ENCODE assay signal across 11 cellular contexts in genomic region chr12:98227162-98227561, GRCh38.
DNase-seq lines count a peak whose midpoint lies in the region; ATAC-seq and TF ChIP-seq lines count a peak whose summit lies in the region.
"Had no signal": no experiment of that assay in that cellular context is flagged by ENCODE, and none has a peak within 500 bp of the region (broad histone marks: within the 10 kb centered on the region; RNA-seq: fewer than 3 reads in every experiment).

No MANE protein-coding gene starts in this region.

- H2AFZ ChIP-seq in PC-3 (ENCODE audit: low read length): no peak overlapping the region
- H2AFZ ChIP-seq: parathyroid adenoma had no signal

- BruUV-seq in PC-3 (replicated peaks; lab: Mats Ljungman, UMichigan): no TSS peak

- H3K79me2 ChIP-seq in PC-3 (ENCODE audit: low read length): no peaks in the 10 kb centered on the region
- H3K79me2 ChIP-seq: parathyroid adenoma had no signal

- H3K27me3 Mint-ChIP-seq in glutamatergic neuron (ENCODE audit: unreplicated experiment): no peaks in the 10 kb centered on the region
- peaks cover 6% of the 10 kb centered on the region for H3K27me3 Mint-ChIP-seq in activated T-cell treated with anti-CD3 and anti-CD28 coated beads, Interleukin-2, amount 50 U/mL, for 4 hours (ENCODE audit: low read depth)

- POLR2A ChIA-PET in PC-3 (lab: Charles Lee; ENCODE audit: unreplicated experiment): no interaction called here

- H3K36me3 ChIP-seq in H7 (replicated peaks; ENCODE audit: control insufficient read depth, insufficient read depth, low read length) (no peaks in the 10 kb centered on the region), PC-3 (ENCODE audit: low read depth, low read length) (no peaks in the 10 kb centered on the region)

- CTCF ChIA-PET in PC-3 (lab: Charles Lee): no interaction called here

- H3F3A ChIP-seq in PC-3 (ENCODE audit: low read length, unreplicated experiment): no peaks in the 10 kb centered on the region

- no peak overlapping the region for H3K4me2 ChIP-seq in PC-3 (ENCODE audit: low read length)

- H3K9ac ChIP-seq in PC-3 (ENCODE audit: low read length): no peak overlapping the region
- H3K9ac ChIP-seq: parathyroid adenoma had no signal

- no peaks in the 10 kb centered on the region for H3K36me3 Mint-ChIP-seq in glutamatergic neuron (ENCODE audit: unreplicated experiment)
- no peaks in the 10 kb centered on the region for H3K36me3 Mint-ChIP-seq in activated T-cell treated with anti-CD3 and anti-CD28 coated beads, Interleukin-2, amount 50 U/mL, for 4 hours (ENCODE audit: insufficient read depth)
- H3K36me3 Mint-ChIP-seq: activated naive CD4-positive, alpha-beta T cell treated with anti-CD3 and anti-CD28 coated beads, Interleukin-2, amount 50 U/mL, for 24 hours had no signal

- H3K9me3 Mint-ChIP-seq in glutamatergic neuron (ENCODE audit: unreplicated experiment): no peaks in the 10 kb centered on the region
- H3K9me3 Mint-ChIP-seq in activated T-cell treated with anti-CD3 and anti-CD28 coated beads, Interleukin-2, amount 50 U/mL, for 4 hours: peaks cover 4% of the 10 kb centered on the region
- H3K9me3 Mint-ChIP-seq: activated naive CD4-positive, alpha-beta T cell treated with anti-CD3 and anti-CD28 coated beads, Interleukin-2, amount 50 U/mL, for 24 hours had no signal

- TF ChIP-seq CTCF in AG09319 (IDR thresholded peaks at IDR 0.05; ENCODE audit: low read depth, low read length) (peak; percentile 43), PC-3 (conservative IDR thresholded peaks at IDR 0.05; ENCODE audit: low read depth, low read length) (peak; percentile 49), glutamatergic neuron (IDR thresholded peaks at IDR 0.05; ENCODE audit: partially characterized antibody, unreplicated experiment) (peak; percentile 52)

- no peaks in the 10 kb centered on the region for H4K20me1 ChIP-seq in PC-3 (ENCODE audit: low read length)

- H3K4me1 Mint-ChIP-seq in glutamatergic neuron (ENCODE audit: low read depth, unreplicated experiment): peaks cover 5% of the 10 kb centered on the region
- H3K4me1 Mint-ChIP-seq in activated T-cell treated with anti-CD3 and anti-CD28 coated beads, Interleukin-2, amount 50 U/mL, for 4 hours (ENCODE audit: low read depth): no peaks in the 10 kb centered on the region
- H3K4me1 Mint-ChIP-seq: activated naive CD4-positive, alpha-beta T cell treated with anti-CD3 and anti-CD28 coated beads, Interleukin-2, amount 50 U/mL, for 24 hours had no signal

- no peak for ATAC-seq in PC-3
- ATAC-seq in activated T-cell treated with anti-CD3 and anti-CD28 coated beads, Interleukin-2, amount 50 U/mL, for 4 hours: no peak
- no peak for ATAC-seq in GM21447 (IDR thresholded peaks at IDR 0.05; ENCODE audit: unreplicated experiment)

- H3K27ac Mint-ChIP-seq in glutamatergic neuron (ENCODE audit: unreplicated experiment): no peak overlapping the region
- H3K27ac Mint-ChIP-seq: activated naive CD4-positive, alpha-beta T cell treated with anti-CD3 and anti-CD28 coated beads, Interleukin-2, amount 50 U/mL, for 24 hours had no signal

- DNase-seq in AG09319 (ENCODE audit: extremely low read depth, low read depth) (no peak), H7 (peak; percentile 12), PC-3 (no peak), glutamatergic neuron (no peak), ureter (ENCODE audit: low spot score) (no peak)
- no peak for DNase-seq in activated naive CD4-positive, alpha-beta T cell treated with Interleukin-2 at 50 U/mL for 16 hours
- no peak for DNase-seq in activated T-cell treated with anti-CD3 and anti-CD28 coated beads, Interleukin-2, amount 50 U/mL, for 4 hours
- DNase-seq: KG1 had no signal

- intact Hi-C loops in PC-3 (cut with micrococcal nuclease): no loop called here

- H3K4me3 ChIP-seq in H7 (ENCODE audit: insufficient read depth, low read depth, low read length): no peak overlapping the region
- H3K4me3 ChIP-seq in PC-3 (ENCODE audit: low read length): no peak overlapping the region

- no peak overlapping the region for H3K27ac ChIP-seq in PC-3 (ENCODE audit: low read length)
- H3K27ac ChIP-seq: parathyroid adenoma had no signal

- H3K9me2 ChIP-seq in PC-3 (replicated peaks; ENCODE audit: low read length): no peaks in the 10 kb centered on the region

- H3K4me3 Mint-ChIP-seq in glutamatergic neuron (ENCODE audit: unreplicated experiment): no peak overlapping the region
- H3K4me3 Mint-ChIP-seq in activated T-cell treated with anti-CD3 and anti-CD28 coated beads, Interleukin-2, amount 50 U/mL, for 4 hours: no peak overlapping the region
- H3K4me3 Mint-ChIP-seq: activated naive CD4-positive, alpha-beta T cell treated with anti-CD3 and anti-CD28 coated beads, Interleukin-2, amount 50 U/mL, for 24 hours had no signal

- H3K4me1 ChIP-seq in PC-3 (ENCODE audit: insufficient read depth, low read length): no peaks in the 10 kb centered on the region
- H3K4me1 ChIP-seq: parathyroid adenoma had no signal

- no peaks in the 10 kb centered on the region for H3K9me3 ChIP-seq in PC-3 (ENCODE audit: low read length)

- H3K27me3 ChIP-seq in H7 (ENCODE audit: control insufficient read depth, insufficient read depth, low read length) (no peaks in the 10 kb centered on the region), PC-3 (ENCODE audit: low read length) (0 out of 2 replicates have a peak, but pooled peaks cover 7% of the 10 kb centered on the region)
